ENCODE assay signal across 27 cellular contexts in genomic region chr2:57987835-57988573, GRCh38. TPM values are rescaled to one million over a fixed set of nuclear protein-coding genes. Genes with fewer than 3 reads are reported as not detected.
DNase-seq lines count a peak whose midpoint lies in the region; ATAC-seq, FAIRE-seq and TF ChIP-seq lines count a peak whose summit lies in the region.
"Had no signal": no experiment of that assay in that cellular context is flagged by ENCODE, and none has a peak within 500 bp of the region (broad histone marks: within the 10 kb centered on the region; RNA-seq: fewer than 3 reads in every experiment).

No MANE protein-coding gene starts in this region.

- DNase-seq in Daoy (ENCODE audit: low read depth) = peak; percentile 55
- DNase-seq in astrocyte (ENCODE audit: low read depth) = peak; percentile 66
- peak; percentile 46 for DNase-seq in myocyte (ENCODE audit: low read depth)
- no peak for DNase-seq in HFFc6
- DNase-seq in activated T-cell treated with anti-CD3 and anti-CD28 coated beads, Interleukin-2, amount 50 U/mL, for 48 hours = no peak
- DNase-seq in stimulated activated CD4-positive, alpha-beta T cell treated with anti-CD3 and anti-CD28 coated beads, Interleukin-12 subunit alpha, Interleukin-12 subunit beta, amount 100 ng/mL, for 4 hours = no peak
- no peak for DNase-seq in sigmoid colon
- DNase-seq: activated CD4-positive, alpha-beta T cell treated with anti-CD3 and anti-CD28 coated beads, Interleukin-2, amount 10 ng/mL, durations not matched to agents 7 days and 5 days; CD8-positive, alpha-beta T cell; DMS53; IMR-90; left colon; MM.1S; natural killer cell; NCI-H146; NCI-H526 treated with DMSO at 0.1 percent for 48 hours; right lobe of liver; stimulated activated CD4-positive, alpha-beta T cell treated with anti-CD3 and anti-CD28 coated beads, Interleukin-1b, Interleukin-23, amount 100 ng/mL, for 48 hours; stimulated activated naive B cell treated with anti-CD40 and anti-IgM and Interleukin-4, amounts not matched to agents 10 μg/mL and 1 μg/mL and 100 μg/mL, for 72 hours; SW 1271 had no signal

- TF ChIP-seq EP300 in sigmoid colon (IDR thresholded peaks at IDR 0.05) = no peak

- H3K9me3 ChIP-seq in astrocyte (ENCODE audit: insufficient read depth, low read depth, low read length) (no peaks in the 10 kb centered on the region), sigmoid colon (no peaks in the 10 kb centered on the region)
- H3K9me3 ChIP-seq: right lobe of liver had no signal

- H3K27ac ChIP-seq in astrocyte (ENCODE audit: low read depth, low read length) (no peak overlapping the region), sigmoid colon (no peak overlapping the region)
- H3K27ac ChIP-seq: HL-60, parathyroid adenoma, right lobe of liver had no signal

- H3K9me3 Mint-ChIP-seq in astrocyte (ENCODE audit: unreplicated experiment) (no peaks in the 10 kb centered on the region), HFFc6 (no peaks in the 10 kb centered on the region)
- H3K9me3 Mint-ChIP-seq: CD8-positive, alpha-beta T cell; stimulated activated naive B cell treated with anti-CD40 and anti-IgM and Interleukin-4, amounts not matched to agents 10 μg/mL and 1 μg/mL and 100 μg/mL, for 72 hours had no signal

- H3K4me2 ChIP-seq in astrocyte (ENCODE audit: low read length) = no peak overlapping the region

- H3K36me3 Mint-ChIP-seq in astrocyte (ENCODE audit: low read depth, unreplicated experiment) = no peaks in the 10 kb centered on the region
- no peaks in the 10 kb centered on the region for H3K36me3 Mint-ChIP-seq in HFFc6 (ENCODE audit: low read depth)
- H3K36me3 Mint-ChIP-seq: CD8-positive, alpha-beta T cell; natural killer cell had no signal

- H3K27me3 Mint-ChIP-seq in astrocyte (ENCODE audit: low read depth, unreplicated experiment) (no peaks in the 10 kb centered on the region), HFFc6 (ENCODE audit: insufficient read depth) (peaks cover 4% of the 10 kb centered on the region; the same call in 1 of the 2 replicates)
- H3K27me3 Mint-ChIP-seq: activated CD4-positive, alpha-beta T cell treated with anti-CD3 and anti-CD28 coated beads, Interleukin-2, amount 10 ng/mL, durations not matched to agents 7 days and 5 days; dendritic cell treated with granulocyte-macrophage colony-stimulating factor and Interleukin-4, amounts not matched to agents 40 ng/mL and 50 ng/mL, for 4 days; stimulated activated naive B cell treated with anti-CD40 and anti-IgM and Interleukin-4, amounts not matched to agents 10 μg/mL and 1 μg/mL and 100 μg/mL, for 72 hours had no signal

- no peak overlapping the region for H3K9ac ChIP-seq in astrocyte (ENCODE audit: low read length)
- H3K9ac ChIP-seq: parathyroid adenoma had no signal

- ATAC-seq in HG02852 (IDR thresholded peaks at IDR 0.05; ENCODE audit: unreplicated experiment) = peak; percentile 43
- ATAC-seq: CD8-positive, alpha-beta T cell; HCT116; left colon; natural killer cell; right lobe of liver; Right ventricle myocardium inferior; stimulated activated naive B cell treated with anti-CD40 and anti-IgM and Interleukin-4, amounts not matched to agents 10 μg/mL and 1 μg/mL and 100 μg/mL, for 72 hours had no signal

- intact Hi-C loops in sigmoid colon (cut with DNase I) = no loop called here

- TF ChIP-seq CTCF in astrocyte (IDR thresholded peaks at IDR 0.05; ENCODE audit: insufficient read depth, low read depth, low read length) = no peak
- no peak for TF ChIP-seq CTCF in HFFc6 (IDR thresholded peaks at IDR 0.05)
- TF ChIP-seq CTCF in sigmoid colon (IDR thresholded peaks at IDR 0.05) = no peak

- no peak for FAIRE-seq in astrocyte (lab: Jason Lieb, UNC)
- FAIRE-seq: endothelial cell of umbilical vein had no signal

- no peak for TF ChIP-seq POLR2A in sigmoid colon (IDR thresholded peaks at IDR 0.05)

- H3K79me2 ChIP-seq in astrocyte (ENCODE audit: insufficient read depth, low read length) = no peaks in the 10 kb centered on the region
- H3K79me2 ChIP-seq: parathyroid adenoma had no signal

- H3K36me3 ChIP-seq in astrocyte (ENCODE audit: insufficient read depth, low read length) (no peaks in the 10 kb centered on the region), sigmoid colon (no peaks in the 10 kb centered on the region)
- H3K36me3 ChIP-seq: right lobe of liver had no signal

- H3K4me3 Mint-ChIP-seq in astrocyte (ENCODE audit: unreplicated experiment) = no peak overlapping the region
- H3K4me3 Mint-ChIP-seq in HFFc6 = no peak overlapping the region
- H3K4me3 Mint-ChIP-seq: activated CD4-positive, alpha-beta T cell treated with anti-CD3 and anti-CD28 coated beads, Interleukin-2, amount 10 ng/mL, durations not matched to agents 7 days and 5 days; CD8-positive, alpha-beta T cell; dendritic cell treated with granulocyte-macrophage colony-stimulating factor and Interleukin-4, amounts not matched to agents 40 ng/mL and 50 ng/mL, for 4 days; natural killer cell; stimulated activated naive B cell treated with anti-CD40 and anti-IgM and Interleukin-4, amounts not matched to agents 10 μg/mL and 1 μg/mL and 100 μg/mL, for 72 hours had no signal

- H3K4me1 ChIP-seq in astrocyte (ENCODE audit: insufficient read depth, low read length) = no peaks in the 10 kb centered on the region
- H3K4me1 ChIP-seq in sigmoid colon = no peaks in the 10 kb centered on the region
- H3K4me1 ChIP-seq: parathyroid adenoma, right lobe of liver had no signal

- H2AFZ ChIP-seq in astrocyte (ENCODE audit: low read depth, low read length) = no peak overlapping the region
- H2AFZ ChIP-seq: parathyroid adenoma had no signal

- H3K4me3 ChIP-seq in astrocyte (ENCODE audit: insufficient read depth, low read depth, low read length) (no peak overlapping the region), sigmoid colon (no peak overlapping the region)
- H3K4me3 ChIP-seq: right lobe of liver had no signal

- H3K4me1 Mint-ChIP-seq in astrocyte (ENCODE audit: low read depth, unreplicated experiment) (peaks cover 5% of the 10 kb centered on the region), HFFc6 (ENCODE audit: low read depth) (peaks cover 8% of the 10 kb centered on the region; the same call in 1 of the 2 replicates)
- H3K4me1 Mint-ChIP-seq: activated CD4-positive, alpha-beta T cell treated with anti-CD3 and anti-CD28 coated beads, Interleukin-2, amount 10 ng/mL, durations not matched to agents 7 days and 5 days; natural killer cell had no signal

- no peaks in the 10 kb centered on the region for H3K27me3 ChIP-seq in astrocyte (ENCODE audit: insufficient read depth, low read length)
- H3K27me3 ChIP-seq in sigmoid colon = no peaks in the 10 kb centered on the region
- H3K27me3 ChIP-seq: right lobe of liver had no signal

- no peaks in the 10 kb centered on the region for H4K20me1 ChIP-seq in astrocyte (ENCODE audit: insufficient read depth, low read length)

- H3K27ac Mint-ChIP-seq in astrocyte (ENCODE audit: unreplicated experiment) (no peak overlapping the region), HFFc6 (no peak overlapping the region)
- H3K27ac Mint-ChIP-seq: activated CD4-positive, alpha-beta T cell treated with anti-CD3 and anti-CD28 coated beads, Interleukin-2, amount 10 ng/mL, durations not matched to agents 7 days and 5 days; CD8-positive, alpha-beta T cell; dendritic cell treated with granulocyte-macrophage colony-stimulating factor and Interleukin-4, amounts not matched to agents 40 ng/mL and 50 ng/mL, for 4 days; natural killer cell; stimulated activated naive B cell treated with anti-CD40 and anti-IgM and Interleukin-4, amounts not matched to agents 10 μg/mL and 1 μg/mL and 100 μg/mL, for 72 hours had no signal

RNA-seq across cellular contexts. Expression of gene VRK2, which starts 58.6 kb away (rescaled TPM):
- total RNA-seq in Daoy (2014; rRNA removed; shearing (Covaris generic)) = 24.1 and 24.3 TPM in 2 replicates
- total RNA-seq in astrocyte (28.6 and 28.9 TPM in 2 replicates), myocyte (13.8 and 18.6 TPM in 2 replicates), sigmoid colon (10 to 100 TPM; 22.7 to 32.8 (median 25.6) TPM)
- polyA plus RNA-seq in myocyte (2012) = 5.0 TPM
- 10 to 100 TPM; 17.6 to 27.1 (median 23.0) TPM for total RNA-seq in HFFc6 (2021; fragmentation: NEBNext Ultra II Directional; extraction: Animal tissue kit (Norgen Biotek cat#: 25700))
- 10 to 100 TPM in 2 of 3 donors, 1 to 10 TPM in 1; 6.6 to 12.3 (median 11.3) TPM for polyA plus RNA-seq in sigmoid colon

Comparison
In these comparisons a context has a peak if more than half of its experiments do, and no peak if none do; other contexts are left out.
1. DNase-seq: peak in Daoy (single experiment), astrocyte (single experiment) and myocyte (single experiment); none in HFFc6 (single experiment), activated T-cell treated with anti-CD3 and anti-CD28 coated beads, Interleukin-2, amount 50 U/mL, for 48 hours (0 of 2), stimulated activated CD4-positive, alpha-beta T cell treated with anti-CD3 and anti-CD28 coated beads, Interleukin-12 subunit alpha, Interleukin-12 subunit beta, amount 100 ng/mL, for 4 hours (single experiment) and sigmoid colon (single experiment).